29 cellular contexts compared by ENCODE assay signal in the genomic region with DNA sequence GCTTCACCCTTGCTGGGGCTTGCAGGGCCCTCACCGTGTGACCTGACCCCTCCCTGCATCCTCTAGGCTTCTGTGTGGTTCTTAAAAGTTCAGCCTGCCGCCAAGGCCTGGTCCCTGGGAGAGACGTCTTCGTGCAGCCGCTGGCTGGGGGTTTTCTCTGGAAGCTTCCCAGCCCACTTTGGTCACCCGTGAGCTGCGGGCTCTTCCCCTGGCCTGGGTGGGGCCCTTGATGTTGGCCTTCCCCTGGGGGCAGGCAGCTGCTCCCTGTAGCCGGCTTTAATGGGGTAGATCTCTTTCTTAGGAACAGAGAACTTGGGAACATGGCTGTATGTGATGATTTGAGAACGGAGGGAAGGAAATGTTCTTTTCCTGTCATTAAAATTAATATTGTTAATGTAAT. TPM values are rescaled to one million over a fixed set of nuclear protein-coding genes. Genes with fewer than 3 reads are reported as not detected.
A peak's percentile ranks its signal among the peaks of the same experiment; 100 is the strongest.
DNase-seq lines count a peak whose midpoint lies in the region; ATAC-seq, FAIRE-seq and TF ChIP-seq lines count a peak whose summit lies in the region.
"Had no signal": no experiment of that assay in that cellular context is flagged by ENCODE, and none has a peak within 500 bp of the region (broad histone marks: within the 10 kb centered on the region; RNA-seq: fewer than 3 reads in every experiment).

No MANE protein-coding gene starts in this region.

- no peak for TF ChIP-seq RAD21 in H1 (IDR thresholded peaks at IDR 0.05 in 1 of 2, conservative IDR thresholded peaks at IDR 0.05 in 1 of 2; ENCODE audit: low read depth in 2 of 2, low read length in 2 of 2)

- CTCF ChIA-PET in H1 (lab: Charles Lee; ENCODE audit: partially characterized antibody), result interaction anchor here (0.9 to 4.1 kb wide), 3 partner anchors 16 to 111 kb away, joined by 3 to 17 read pairs (median 5); no protein-coding TSS in a partner anchor

- no peak overlapping the region for H3K4me2 ChIP-seq in H1 (ENCODE audit: insufficient read depth in 1 of 2, low read depth in 2 of 2, low read length in 2 of 2)
- no peak overlapping the region for H3K4me2 ChIP-seq in osteoblast (ENCODE audit: insufficient read depth, low read length)
- H3K4me2 ChIP-seq: A549 had no signal

- peaks cover 4 to 29% (median 12%) of the 10 kb centered on the region in 4 experiments; a peak in 6 of 8 replicates for H3K36me3 ChIP-seq in H1 (ENCODE audit: control insufficient read depth in 2 of 4, insufficient read depth in 4 of 4, low read length in 3 of 4)
- no peaks in the 10 kb centered on the region for H3K36me3 ChIP-seq in osteoblast (ENCODE audit: insufficient read depth, low read length)

- H3K4me1 ChIP-seq in right cardiac atrium (ENCODE audit: control insufficient read depth, insufficient read depth, low read length), result peaks cover 2% of the 10 kb centered on the region
- no peaks in the 10 kb centered on the region; a peak in 1 of 7 replicates for H3K4me1 ChIP-seq in H1 (replicated peaks in 1 of 4; ENCODE audit: control insufficient read depth in 3 of 4, insufficient read depth in 4 of 4, low read length in 3 of 4)
- no peaks in the 10 kb centered on the region for H3K4me1 ChIP-seq in osteoblast (ENCODE audit: insufficient read depth, low read length)
- H3K4me1 ChIP-seq: A549, HAP-1 had no signal

- TF ChIP-seq EP300 in H1 (IDR thresholded peaks at IDR 0.05; ENCODE audit: borderline replicate concordance in 1 of 2, low read depth in 2 of 2, low read length in 2 of 2), result no peak

- H3K18ac ChIP-seq in H1 (ENCODE audit: extremely low read depth, low read length), result no peak overlapping the region

- ATAC-seq in right cardiac atrium, result no peak
- ATAC-seq in left cardiac atrium, result no peak
- ATAC-seq in stimulated activated effector memory CD8-positive, alpha-beta T cell treated with anti-CD3 and anti-CD28 coated beads, Interleukin-12 subunit alpha, Interleukin-12 subunit beta, amount 100 ng/mL, for 72 hours, result no peak
- no peak for ATAC-seq in HG03159 (IDR thresholded peaks at IDR 0.05; ENCODE audit: unreplicated experiment)
- ATAC-seq: A549, Panc1, SK-N-SH treated with all-trans-retinoic acid at 6 μM for 48 hours had no signal

- H4K91ac ChIP-seq in H1 (replicated peaks; ENCODE audit: insufficient read length, low read length), result no peak overlapping the region

- intact Hi-C loops in right cardiac atrium (cut with DNase I) (no loop called here), left cardiac atrium (cut with DNase I) (no loop called here)

- no peak overlapping the region for H3K23ac ChIP-seq in H1 (ENCODE audit: insufficient read length)

- no peak overlapping the region for H3K27ac ChIP-seq in right cardiac atrium (ENCODE audit: low read length)
- no peak overlapping the region for H3K27ac ChIP-seq in H1 (ENCODE audit: low read depth, low read length)
- H3K27ac ChIP-seq in osteoblast (ENCODE audit: low read depth, low read length), result no peak overlapping the region
- H3K27ac ChIP-seq: A549, GM23248, RWPE1 had no signal

- H3K56ac ChIP-seq in H1 (replicated peaks; ENCODE audit: insufficient read length, low read depth, low read length), result no peak overlapping the region

- peak overlapping the region; percentile 70 for H3K27ac Mint-ChIP-seq in stimulated activated effector memory CD8-positive, alpha-beta T cell treated with anti-CD3 and anti-CD28 coated beads, Interleukin-12 subunit alpha, Interleukin-12 subunit beta, amount 100 ng/mL, for 72 hours
- H3K27ac Mint-ChIP-seq: CD4-positive, alpha-beta memory T cell; HFFc6 had no signal

- H4K8ac ChIP-seq in H1 (ENCODE audit: extremely low read depth, insufficient read depth, low read length), result peak overlapping the region; percentile 46; the same call in 1 of the 2 replicates

- H2BK15ac ChIP-seq in H1 (ENCODE audit: low read length), result no peak overlapping the region

- peaks cover 7% of the 10 kb centered on the region for H3K4me1 Mint-ChIP-seq in stimulated activated effector memory CD8-positive, alpha-beta T cell treated with anti-CD3 and anti-CD28 coated beads, Interleukin-12 subunit alpha, Interleukin-12 subunit beta, amount 100 ng/mL, for 72 hours

- no peak overlapping the region for H2BK12ac ChIP-seq in H1 (ENCODE audit: low read depth, low read length)

- no peaks in the 10 kb centered on the region for H3K9me3 ChIP-seq in right cardiac atrium (ENCODE audit: control insufficient read depth, low read length)
- H3K9me3 ChIP-seq in H1 (ENCODE audit: insufficient read depth in 2 of 2, low read depth in 1 of 2, low read length in 1 of 2), result no peaks in the 10 kb centered on the region
- H3K9me3 ChIP-seq in osteoblast (ENCODE audit: low read depth, low read length), result no peaks in the 10 kb centered on the region
- H3K9me3 ChIP-seq: A549, HAP-1 had no signal

- no peak overlapping the region for H3K9ac ChIP-seq in H1 (replicated peaks in 1 of 4; ENCODE audit: extremely low read depth in 1 of 4, low read depth in 3 of 4, low read length in 3 of 4)
- H3K9ac ChIP-seq: GM23248 had no signal

- no peaks in the 10 kb centered on the region for H3K23me2 ChIP-seq in H1 (ENCODE audit: low read depth, low read length)

- no peak for TF ChIP-seq POLR2A in H1 (IDR thresholded peaks at IDR 0.05; ENCODE audit: control extremely low read depth in 1 of 2, low read depth in 2 of 2, low read length in 2 of 2)

- no peak overlapping the region for H3K4me3 ChIP-seq in right cardiac atrium (ENCODE audit: low read length)
- no peak overlapping the region for H3K4me3 ChIP-seq in H1 (ENCODE audit: extremely low read depth in 1 of 4, insufficient read depth in 2 of 4, low read depth in 3 of 4, low read length in 4 of 4)
- no peak overlapping the region for H3K4me3 ChIP-seq in osteoblast (ENCODE audit: insufficient read depth, low read length)
- H3K4me3 ChIP-seq: A549, GM23248, HAP-1 had no signal

- H3K27me3 ChIP-seq in right cardiac atrium (ENCODE audit: control insufficient read depth, insufficient read depth), result no peaks in the 10 kb centered on the region
- no peaks in the 10 kb centered on the region for H3K27me3 ChIP-seq in H1 (replicated peaks in 1 of 4; ENCODE audit: control insufficient read depth in 3 of 4, extremely low read depth in 1 of 4, insufficient read depth in 3 of 4, low read length in 3 of 4)
- H3K27me3 ChIP-seq in osteoblast (ENCODE audit: insufficient read depth, low read length), result no peaks in the 10 kb centered on the region

- H3K4me3 Mint-ChIP-seq in stimulated activated effector memory CD8-positive, alpha-beta T cell treated with anti-CD3 and anti-CD28 coated beads, Interleukin-12 subunit alpha, Interleukin-12 subunit beta, amount 100 ng/mL, for 72 hours, result no peak overlapping the region
- H3K4me3 Mint-ChIP-seq: CD4-positive, alpha-beta memory T cell; HFFc6 had no signal

- H2BK20ac ChIP-seq in H1 (ENCODE audit: low read length), result no peak overlapping the region

- H4K20me1 ChIP-seq in H1 (replicated peaks in 1 of 2; ENCODE audit: control insufficient read depth in 1 of 2, insufficient read depth in 2 of 2, low read length in 2 of 2) (peaks cover 3 to 5% of the 10 kb centered on the region in 2 experiments), osteoblast (ENCODE audit: insufficient read depth, low read length) (no peaks in the 10 kb centered on the region)

- H3K14ac ChIP-seq in H1 (ENCODE audit: insufficient read length), result no peak overlapping the region

- no peak overlapping the region for H3K4ac ChIP-seq in H1 (replicated peaks; ENCODE audit: insufficient read length, low read depth, low read length)

- H2AFZ ChIP-seq in H1 (ENCODE audit: low read length) (no peak overlapping the region), osteoblast (ENCODE audit: low read length) (no peak overlapping the region)
- H2AFZ ChIP-seq: GM23248 had no signal

- H4K5ac ChIP-seq in H1 (ENCODE audit: insufficient read length, low read depth, low read length), result no peak overlapping the region

- WGBS in right cardiac atrium, result 54% methylated on average over 9 of the region's 9 CpGs
- WGBS in H1 (ENCODE audit: extremely low coverage in 1 of 2, insufficient coverage in 1 of 2, insufficient read length in 1 of 2, insufficient replicate concordance in 2 of 2, low coverage in 1 of 2, low lambda C conversion rate in 2 of 2, missing lambda C conversion rate in 1 of 2), 2 experiments, result 76% methylated on average over 9 of the region's 9 CpGs; no CpG with 5 or more reads in 1 of the 2 experiments

- no peak for TF ChIP-seq CTCF in H1 (IDR thresholded peaks at IDR 0.05; ENCODE audit: control extremely low read depth in 1 of 3, insufficient read depth in 1 of 3, low read depth in 1 of 3, low read length in 3 of 3)
- TF ChIP-seq CTCF in osteoblast (IDR thresholded peaks at IDR 0.05; ENCODE audit: extremely low read depth, low read depth, low read length), result no peak

- H3K9me3 Mint-ChIP-seq in stimulated activated effector memory CD8-positive, alpha-beta T cell treated with anti-CD3 and anti-CD28 coated beads, Interleukin-12 subunit alpha, Interleukin-12 subunit beta, amount 100 ng/mL, for 72 hours, result no peaks in the 10 kb centered on the region
- H3K9me3 Mint-ChIP-seq: CD4-positive, alpha-beta memory T cell; HFFc6 had no signal

- H3K79me2 ChIP-seq in H1 (ENCODE audit: control insufficient read depth in 1 of 2, insufficient read depth in 2 of 2, low read length in 2 of 2), result peaks cover 0 to 15% of the 10 kb centered on the region in 2 experiments; a peak in 2 of 4 replicates
- H3K79me2 ChIP-seq in osteoblast (ENCODE audit: insufficient read depth, low read length), result peaks cover 20% of the 10 kb centered on the region

- no peak overlapping the region for H2BK5ac ChIP-seq in H1 (ENCODE audit: low read depth, low read length)

- POLR2A ChIA-PET in H1 (lab: Charles Lee; ENCODE audit: partially characterized antibody), result no interaction called here

- no peak for FAIRE-seq in H1 (lab: Jason Lieb, UNC)
- FAIRE-seq: A549 had no signal

- H2BK120ac ChIP-seq in H1 (replicated peaks; ENCODE audit: low read depth, low read length), result no peak overlapping the region

- DNase-seq in right cardiac atrium, result peak in 2 of 3 donors; percentile 13 to 21
- no peak for DNase-seq in left cardiac atrium
- DNase-seq in H1 (ENCODE audit: low read depth in 1 of 2, low spot score in 2 of 2), result no peak
- peak; percentile 83 for DNase-seq in osteoblast (ENCODE audit: insufficient read length, low spot score, missing footprints)
- no peak for DNase-seq in stimulated activated effector memory CD8-positive, alpha-beta T cell treated with anti-CD3 and anti-CD28 coated beads, Interleukin-12 subunit alpha, Interleukin-12 subunit beta, amount 100 ng/mL, for 72 hours (ENCODE audit: low spot score in 2 of 2)
- no peak for DNase-seq in NCI-H2107 treated with DMSO at 0.1 percent for 48 hours (lab: John Stamatoyannopoulos, UW; ENCODE audit: unreplicated experiment)
- DNase-seq: C1 segment of cervical spinal cord; CD4-positive, alpha-beta memory T cell; COR-L47; DMS53; GM23248; HFFc6; KBM-7; NCI-H1105 treated with DMSO at 0.1 percent for 48 hours; NCI-H146; NCI-H1930; NCI-H2107; NCI-H446; NCI-H526 treated with DMSO at 0.1 percent for 48 hours; SIG-M5 had no signal

- peaks cover 18% of the 10 kb centered on the region for H3K36me3 Mint-ChIP-seq in stimulated activated effector memory CD8-positive, alpha-beta T cell treated with anti-CD3 and anti-CD28 coated beads, Interleukin-12 subunit alpha, Interleukin-12 subunit beta, amount 100 ng/mL, for 72 hours

- H2AK5ac ChIP-seq in H1 (ENCODE audit: low read depth, low read length), result no peak overlapping the region

- H3K79me1 ChIP-seq in H1 (ENCODE audit: low read depth, low read length), result peaks cover 7% of the 10 kb centered on the region

RNA-seq across cellular contexts. Expression of a gene that starts 32.7 kb away (rescaled TPM):
- not detected for total RNA-seq in right cardiac atrium
- 0.07 TPM for polyA plus RNA-seq in right cardiac atrium
- total RNA-seq in left cardiac atrium, result not detected
- not detected in 2 replicates for total RNA-seq in H1 (2021; fragmentation: NEBNext Ultra II Directional; extraction: Animal tissue kit (Norgen Biotek cat#: 25700))
- polyA plus RNA-seq in H1 (2011; rRNA removed), result 0.02 TPM in 1 of 2 replicates, not detected in the other
- polyA plus RNA-seq in H1 (2011; cell fraction: cytosol; rRNA removed), result not detected
- polyA plus RNA-seq in H1 (2011; cell fraction: nucleus; rRNA removed), result not detected
- polyA plus RNA-seq in H1 (2012, experiment 1 of 2), result 0.12 to 0.14 TPM in 2 of 4 replicates, not detected in the others
- polyA plus RNA-seq in H1 (2012, experiment 2 of 2), result 0.04 TPM
- 0.02 TPM for polyA plus RNA-seq in H1 (2013, experiment 1 of 2)
- polyA plus RNA-seq in H1 (2013, experiment 2 of 2), result 0.02 TPM
- polyA minus RNA-seq in H1 (2011; rRNA and poly(A)+ RNA removed), result not detected in 2 replicates
- polyA minus RNA-seq in H1 (2011; cell fraction: cytosol; rRNA and poly(A)+ RNA removed), result not detected
- not detected for polyA minus RNA-seq in H1 (2011; cell fraction: nucleus; rRNA and poly(A)+ RNA removed)
- total RNA-seq in osteoblast, result not detected in 2 replicates
- total RNA-seq: CD4-positive, alpha-beta memory T cell; Daoy; G401; GM23248; HFFc6; LHCN-M2 had no signal
- polyA plus RNA-seq: A549; CD4-positive, alpha-beta memory T cell had no signal

RNA-seq across cellular contexts. Expression of a gene that starts 55.2 kb away (rescaled TPM):
- total RNA-seq in right cardiac atrium (10 to 100 TPM; 36.2 to 43.9 (median 41.5) TPM), left cardiac atrium (10 to 100 TPM; 37.0 to 59.8 TPM), osteoblast (28.0 and 29.0 TPM in 2 replicates)
- polyA plus RNA-seq in right cardiac atrium (38.8 TPM), H1 (2011; rRNA removed) (162 and 214 TPM in 2 replicates)
- total RNA-seq in H1 (2021; fragmentation: NEBNext Ultra II Directional; extraction: Animal tissue kit (Norgen Biotek cat#: 25700)), result 117 and 118 TPM in 2 replicates
- polyA plus RNA-seq in H1 (2011; cell fraction: cytosol; rRNA removed), result 111 TPM
- polyA plus RNA-seq in H1 (2011; cell fraction: nucleus; rRNA removed), result 346 TPM
- polyA plus RNA-seq in H1 (2012, experiment 1 of 2), result 116 to 160 TPM (median 143 TPM) in 4 replicates
- 116 TPM for polyA plus RNA-seq in H1 (2012, experiment 2 of 2)
- 64.1 TPM for polyA plus RNA-seq in H1 (2013, experiment 1 of 2)
- polyA plus RNA-seq in H1 (2013, experiment 2 of 2), result 59.0 TPM
- 107 and 112 TPM in 2 replicates for polyA minus RNA-seq in H1 (2011; rRNA and poly(A)+ RNA removed)
- polyA minus RNA-seq in H1 (2011; cell fraction: cytosol; rRNA and poly(A)+ RNA removed), result 87.7 TPM
- polyA minus RNA-seq in H1 (2011; cell fraction: nucleus; rRNA and poly(A)+ RNA removed), result 90.6 TPM

Comparison
In these comparisons a context has a peak if more than half of its experiments do, and no peak if none do; other contexts are left out.
1. DNase-seq: peak in right cardiac atrium (2 of 3) and osteoblast (single experiment); none in left cardiac atrium (single experiment), H1 (0 of 2), stimulated activated effector memory CD8-positive, alpha-beta T cell treated with anti-CD3 and anti-CD28 coated beads, Interleukin-12 subunit alpha, Interleukin-12 subunit beta, amount 100 ng/mL, for 72 hours (0 of 2) and NCI-H2107 treated with DMSO at 0.1 percent for 48 hours (single experiment).